In genomic region chr3:132657869-132658747, GRCh38 we compare ENCODE assay signal across 1 cellular context.
TF ChIP-seq lines count a peak whose summit lies in the region.

No MANE protein-coding gene starts in this region.

TF ChIP-seq in K562, 482 proteins besides CTCF, POLR2A, EP300 and RAD21:
- TF ChIP-seq MGA (IDR thresholded peaks at IDR 0.05) (0 out of 2 replicates have a peak, but pooled peaks have one; percentile 32), THRB (CRISPR knock-in tag; conservative IDR thresholded peaks at IDR 0.05) (no peak)
